In genomic region chr6:111565316-111566221, GRCh38 we compare ENCODE assay signal across 8 cellular contexts. TPM values are rescaled to one million over a fixed set of nuclear protein-coding genes. Genes with fewer than 3 reads are reported as not detected.
DNase-seq lines count a peak whose midpoint lies in the region; ATAC-seq and FAIRE-seq lines count a peak whose summit lies in the region.

No MANE protein-coding gene starts in this region.

- no peak overlapping the region for H3K4me3 ChIP-seq in HUES64 (ENCODE audit: low read length)

- peak; percentile 84 for ATAC-seq in GM19351 (IDR thresholded peaks at IDR 0.05; ENCODE audit: unreplicated experiment)

- FAIRE-seq in urothelium cell line (lab: Jason Lieb, UNC) = no peak

- H3K9me3 Mint-ChIP-seq in T-helper 1 cell treated with Interleukin-12 subunit alpha and Interleukin-12 subunit beta and Interleukin-4 antibody, amounts not matched to agents 30 μg/mL and 1 μg/mL, for 36 hours = no peaks in the 10 kb centered on the region

- no peaks in the 10 kb centered on the region for H3K27me3 Mint-ChIP-seq in T-helper 1 cell treated with Interleukin-12 subunit alpha and Interleukin-12 subunit beta and Interleukin-4 antibody, amounts not matched to agents 30 μg/mL and 1 μg/mL, for 36 hours (ENCODE audit: low read depth)

- peaks cover 40% of the 10 kb centered on the region for H3K36me3 ChIP-seq in HUES64 (ENCODE audit: insufficient read depth, low read length)

- peaks cover 42% of the 10 kb centered on the region for H3K4me1 Mint-ChIP-seq in T-helper 1 cell treated with Interleukin-12 subunit alpha and Interleukin-12 subunit beta and Interleukin-4 antibody, amounts not matched to agents 30 μg/mL and 1 μg/mL, for 36 hours (ENCODE audit: low read depth)

- H3K27me3 ChIP-seq in HUES64 (ENCODE audit: insufficient read depth, low read length) = no peaks in the 10 kb centered on the region

- 83% methylated on average over 12 of the region's 12 CpGs for WGBS in HUES64

- H3K36me3 Mint-ChIP-seq in T-helper 1 cell treated with Interleukin-12 subunit alpha and Interleukin-12 subunit beta and Interleukin-4 antibody, amounts not matched to agents 30 μg/mL and 1 μg/mL, for 36 hours (ENCODE audit: low read depth) = peaks cover 55% of the 10 kb centered on the region

- H3K4me1 ChIP-seq in HUES64 (ENCODE audit: insufficient read depth, low read length) = peaks cover 4% of the 10 kb centered on the region; the same call in 1 of the 2 replicates

- DNase-seq in D341Med (ENCODE audit: low spot score) (peak; percentile 67), iPS DF 19.7 (ENCODE audit: low read depth, low spot score) (peak; percentile 23), substantia nigra (lab: John Stamatoyannopoulos, UW) (no peak), urothelium cell line (ENCODE audit: low spot score) (no peak), NOMO-1 treated with dmso at 0.1 percent for 144 hours (lab: John Stamatoyannopoulos, UW; ENCODE audit: unreplicated experiment) (no peak)

- H3K4me3 Mint-ChIP-seq in T-helper 1 cell treated with Interleukin-12 subunit alpha and Interleukin-12 subunit beta and Interleukin-4 antibody, amounts not matched to agents 30 μg/mL and 1 μg/mL, for 36 hours = peak overlapping the region; percentile 29

- peak overlapping the region; percentile 79 for H3K27ac Mint-ChIP-seq in T-helper 1 cell treated with Interleukin-12 subunit alpha and Interleukin-12 subunit beta and Interleukin-4 antibody, amounts not matched to agents 30 μg/mL and 1 μg/mL, for 36 hours

- 0 out of 2 replicates have a peak overlapping the region, but pooled peaks have one; percentile 12 for H3K27ac ChIP-seq in HUES64 (ENCODE audit: low read depth, low read length)
- H3K27ac ChIP-seq in substantia nigra (ENCODE audit: low read depth, low read length, poor library complexity, severe bottlenecking) = peak overlapping the region; percentile 40

- 0 out of 2 replicates have a peak overlapping the region, but pooled peaks have one; percentile 15 for H3K9ac ChIP-seq in HUES64 (ENCODE audit: low read depth, low read length)

- no peaks in the 10 kb centered on the region for H3K9me3 ChIP-seq in HUES64 (ENCODE audit: insufficient read depth, low read depth, low read length)

RNA-seq across cellular contexts. Expression of gene TRAF3IP2, which starts 40.1 kb away (rescaled TPM):
- 9.1 TPM for polyA plus RNA-seq in HUES64 (2013, experiment 1 of 2)
- polyA plus RNA-seq in HUES64 (2013, experiment 2 of 2) = 14.1 TPM

Comparison
In these comparisons a context has a peak if more than half of its experiments do, and no peak if none do; other contexts are left out.
1. DNase-seq: peak in D341Med (single experiment) and iPS DF 19.7 (single experiment); none in substantia nigra (0 of 49), urothelium cell line (single experiment) and NOMO-1 treated with dmso at 0.1 percent for 144 hours (single experiment).